In the genomic region with DNA sequence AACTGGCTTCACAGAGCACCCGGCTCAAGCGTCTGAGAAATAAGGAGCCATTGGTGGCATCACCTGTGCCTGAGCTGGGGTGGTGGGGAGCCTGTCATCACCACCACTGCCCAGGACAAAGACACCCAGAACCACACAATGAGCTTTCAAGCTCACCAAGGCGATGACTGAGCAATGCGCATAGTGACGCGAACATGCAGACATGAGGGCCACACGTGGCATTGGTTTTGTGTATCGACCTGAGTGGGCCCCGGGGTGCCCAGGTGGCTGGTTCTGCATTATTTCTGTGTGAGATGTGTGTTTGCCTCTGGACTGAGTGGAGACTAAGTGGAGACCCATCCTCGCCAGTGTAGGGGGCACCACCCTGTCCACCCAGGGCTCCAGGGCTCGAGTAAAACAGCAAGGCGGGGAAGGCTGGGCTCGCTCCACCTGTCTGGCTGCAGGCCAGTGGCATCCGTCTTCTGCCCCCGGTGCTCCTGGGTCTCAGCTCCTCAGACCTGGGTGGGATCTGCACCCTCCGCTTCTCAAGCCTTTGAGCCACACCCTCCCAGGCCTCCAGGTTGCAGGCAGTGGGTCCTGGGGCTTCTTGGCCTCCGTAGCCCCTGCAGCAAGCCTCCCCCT, we compare ENCODE assay signal across 23 cellular contexts.
DNase-seq lines count a peak whose midpoint lies in the region; ATAC-seq and TF ChIP-seq lines count a peak whose summit lies in the region.
"Had no signal": no experiment of that assay in that cellular context is flagged by ENCODE, and none has a peak within 500 bp of the region (broad histone marks: within the 10 kb centered on the region; RNA-seq: fewer than 3 reads in every experiment).

No MANE protein-coding gene starts in this region.

- H3K36me3 Mint-ChIP-seq in activated CD8-positive, alpha-beta T cell treated with anti-CD3 and anti-CD28 coated beads for 36 hours (ENCODE audit: low read depth): no peaks in the 10 kb centered on the region

- H2AK5ac ChIP-seq in mesenchymal stem cell (ENCODE audit: low read length, severe bottlenecking): peak overlapping the region; percentile 96

- no peak overlapping the region for H3K4me2 ChIP-seq in mesenchymal stem cell (ENCODE audit: low read length, poor library complexity, severe bottlenecking)
- no peak overlapping the region for H3K4me2 ChIP-seq in smooth muscle cell
- H3K4me2 ChIP-seq: KMS-11 had no signal

- H3K4me1 ChIP-seq in mesenchymal stem cell (ENCODE audit: control insufficient read depth, insufficient read depth, low read depth, low read length) (peaks cover 40% of the 10 kb centered on the region), smooth muscle cell (ENCODE audit: low read depth) (peaks cover 26% of the 10 kb centered on the region), prostate gland (replicated peaks) (no peaks in the 10 kb centered on the region)

- peaks cover 40% of the 10 kb centered on the region for H3K79me1 ChIP-seq in mesenchymal stem cell (replicated peaks; ENCODE audit: low read length, poor library complexity, severe bottlenecking)

- no peak overlapping the region for H3K4me3 ChIP-seq in mesenchymal stem cell (ENCODE audit: insufficient read depth in 1 of 2, low read depth in 1 of 2, low read length in 2 of 2)
- H3K4me3 ChIP-seq in smooth muscle cell: no peak overlapping the region
- no peak overlapping the region for H3K4me3 ChIP-seq in prostate gland
- H3K4me3 ChIP-seq: GM23248 had no signal

- POLR2A ChIA-PET in activated CD8-positive, alpha-beta T cell treated with anti-CD3 and anti-CD28 coated beads for 36 hours (lab: Charles Lee): no interaction called here

- H3K9me3 ChIP-seq in mesenchymal stem cell (ENCODE audit: control insufficient read depth, low read length): no peaks in the 10 kb centered on the region
- no peaks in the 10 kb centered on the region for H3K9me3 ChIP-seq in smooth muscle cell (replicated peaks; ENCODE audit: low read depth)
- no peaks in the 10 kb centered on the region for H3K9me3 ChIP-seq in prostate gland

- H3F3A ChIP-seq in smooth muscle cell (ENCODE audit: low read depth): peaks cover 16% of the 10 kb centered on the region

- peak overlapping the region in 1 of 2 experiments; percentile 91 for H2BK12ac ChIP-seq in mesenchymal stem cell (ENCODE audit: low read length in 2 of 2)

- H2BK120ac ChIP-seq in mesenchymal stem cell (ENCODE audit: low read depth, low read length): peak overlapping the region; percentile 39

- H3K23ac ChIP-seq in mesenchymal stem cell (ENCODE audit: low read length in 2 of 2): no peak overlapping the region

- H3K4ac ChIP-seq in mesenchymal stem cell (ENCODE audit: low read depth in 1 of 2, low read length in 2 of 2): peak overlapping the region in 1 of 2 experiments; percentile 46

- 93% methylated on average over 17 of the region's 17 CpGs for WGBS in mesenchymal stem cell
- 96% methylated on average over 17 of the region's 17 CpGs for WGBS in smooth muscle cell (ENCODE audit: low lambda C conversion rate)
- 96% methylated on average over 17 of the region's 17 CpGs for WGBS in prostate gland

- H2BK15ac ChIP-seq in mesenchymal stem cell (ENCODE audit: low read depth, poor library complexity, severe bottlenecking): no peak overlapping the region

- peaks cover 5% of the 10 kb centered on the region for H3K27me3 Mint-ChIP-seq in activated CD8-positive, alpha-beta T cell treated with anti-CD3 and anti-CD28 coated beads for 36 hours
- H3K27me3 Mint-ChIP-seq: CD4-positive, alpha-beta T cell had no signal

- no peak overlapping the region for H3K14ac ChIP-seq in mesenchymal stem cell (ENCODE audit: low read length in 2 of 2)

- no peak overlapping the region for H3K9ac ChIP-seq in mesenchymal stem cell (ENCODE audit: low read length)
- no peak overlapping the region for H3K9ac ChIP-seq in smooth muscle cell (ENCODE audit: low read depth)
- H3K9ac ChIP-seq: KMS-11 had no signal

- H2BK5ac ChIP-seq in mesenchymal stem cell (ENCODE audit: low read depth, low read length, poor library complexity, severe bottlenecking): no peak overlapping the region

- no peak overlapping the region for H2AFZ ChIP-seq in mesenchymal stem cell (ENCODE audit: low read depth, low read length)
- H2AFZ ChIP-seq in smooth muscle cell (ENCODE audit: low read depth): no peak overlapping the region
- H2AFZ ChIP-seq: GM23248 had no signal

- intact Hi-C loops in cardiac septum (cut with DNase I): no loop called here
- intact Hi-C loops in Right ventricle myocardium inferior (cut with DNase I): no loop called here
- intact Hi-C loops in prostate gland (cut with DNase I): no loop called here
- intact Hi-C loops in activated CD8-positive, alpha-beta T cell treated with anti-CD3 and anti-CD28 coated beads for 36 hours (cut with micrococcal nuclease): no loop called here

- DNase-seq in cardiac septum (ENCODE audit: low spot score) (peak; percentile 35), Right ventricle myocardium inferior (ENCODE audit: missing footprints) (no peak), mesenchymal stem cell (no peak), smooth muscle cell (lab: John Stamatoyannopoulos, UW; ENCODE audit: unreplicated experiment) (no peak), prostate gland (ENCODE audit: low spot score) (no peak)
- no peak for DNase-seq in stimulated activated CD4-positive, alpha-beta T cell treated with anti-CD3 and anti-CD28 coated beads, Interleukin-1b, Interleukin-23, amount 100 ng/mL, for 48 hours
- DNase-seq in activated CD8-positive, alpha-beta T cell treated with anti-CD3 and anti-CD28 coated beads for 36 hours: no peak
- DNase-seq: 8988T; ACHN; CD4-positive, alpha-beta T cell; COR-L47; DMS53; GM23248; H9; MM.1S; NCI-H1694 treated with DMSO at 0.1 percent for 48 hours; NCI-H2081; NCI-H2227 treated with DMSO at 0.1 percent for 48 hours; NCI-H526 treated with DMSO at 0.1 percent for 48 hours; SHP77 treated with DMSO at 0.1 percent for 48 hours had no signal

- H3K27me3 ChIP-seq in mesenchymal stem cell (ENCODE audit: control insufficient read depth in 1 of 2, insufficient read depth in 1 of 2, low read length in 2 of 2) (no peaks in the 10 kb centered on the region), smooth muscle cell (ENCODE audit: low read depth) (no peaks in the 10 kb centered on the region), prostate gland (replicated peaks; ENCODE audit: insufficient read depth) (no peaks in the 10 kb centered on the region)

- H4K20me1 ChIP-seq in smooth muscle cell (ENCODE audit: low read depth): peaks cover 15% of the 10 kb centered on the region

- H3K27ac ChIP-seq in mesenchymal stem cell (ENCODE audit: low read length, poor library complexity, severe bottlenecking) (no peak overlapping the region), smooth muscle cell (ENCODE audit: low read depth) (peak overlapping the region; percentile 98), prostate gland (no peak overlapping the region)
- H3K27ac ChIP-seq: KMS-11, RWPE1 had no signal

- H3K4me3 Mint-ChIP-seq in activated CD8-positive, alpha-beta T cell treated with anti-CD3 and anti-CD28 coated beads for 36 hours: no peak overlapping the region
- H3K4me3 Mint-ChIP-seq: CD4-positive, alpha-beta T cell; H9 had no signal

- no peaks in the 10 kb centered on the region for H3K9me3 Mint-ChIP-seq in activated CD8-positive, alpha-beta T cell treated with anti-CD3 and anti-CD28 coated beads for 36 hours
- H3K9me3 Mint-ChIP-seq: CD4-positive, alpha-beta T cell; H9 had no signal

- no peak for TF ChIP-seq CTCF in smooth muscle cell (IDR thresholded peaks at IDR 0.05; ENCODE audit: borderline replicate concordance, insufficient read depth, poor library complexity, severe bottlenecking)
- no peak for TF ChIP-seq CTCF in prostate gland (IDR thresholded peaks at IDR 0.05)
- TF ChIP-seq CTCF in activated CD8-positive, alpha-beta T cell treated with anti-CD3 and anti-CD28 coated beads for 36 hours (IDR thresholded peaks at IDR 0.05): no peak

- H3K79me2 ChIP-seq in smooth muscle cell (ENCODE audit: low read depth): peaks cover 69% of the 10 kb centered on the region

- TF ChIP-seq POLR2A in prostate gland (IDR thresholded peaks at IDR 0.05): no peak

- H4K91ac ChIP-seq in mesenchymal stem cell (ENCODE audit: low read length): peak overlapping the region; percentile 19

- CTCF ChIA-PET in activated CD8-positive, alpha-beta T cell treated with anti-CD3 and anti-CD28 coated beads for 36 hours (lab: Charles Lee): no interaction called here

- H3K4me1 Mint-ChIP-seq in activated CD8-positive, alpha-beta T cell treated with anti-CD3 and anti-CD28 coated beads for 36 hours (ENCODE audit: low read depth): no peaks in the 10 kb centered on the region

- ATAC-seq in Right ventricle myocardium inferior (no peak), GM21367 (IDR thresholded peaks at IDR 0.05; ENCODE audit: unreplicated experiment) (no peak)
- no peak for ATAC-seq in activated CD8-positive, alpha-beta T cell treated with anti-CD3 and anti-CD28 coated beads for 36 hours

- H3K18ac ChIP-seq in mesenchymal stem cell (ENCODE audit: low read depth in 1 of 2, low read length in 2 of 2): peak overlapping the region; percentile 16 to 25

- no peak overlapping the region for H4K8ac ChIP-seq in mesenchymal stem cell (ENCODE audit: low read length)

- H3K27ac Mint-ChIP-seq in activated CD8-positive, alpha-beta T cell treated with anti-CD3 and anti-CD28 coated beads for 36 hours: no peak overlapping the region
- H3K27ac Mint-ChIP-seq: CD4-positive, alpha-beta T cell had no signal

- peaks cover 0 to 8% of the 10 kb centered on the region in 2 experiments for H3K36me3 ChIP-seq in mesenchymal stem cell (ENCODE audit: control insufficient read depth in 1 of 2, insufficient read depth in 2 of 2, low read depth in 1 of 2, low read length in 2 of 2)
- no peaks in the 10 kb centered on the region for H3K36me3 ChIP-seq in smooth muscle cell (ENCODE audit: low read depth)
- no peaks in the 10 kb centered on the region for H3K36me3 ChIP-seq in prostate gland
